In genomic region chr3:161096771-161097367, GRCh38 we compare ENCODE assay signal across 8 cellular contexts. TPM values are rescaled to one million over a fixed set of nuclear protein-coding genes. Genes with fewer than 3 reads are reported as not detected.
DNase-seq lines count a peak whose midpoint lies in the region; ATAC-seq and TF ChIP-seq lines count a peak whose summit lies in the region.

No MANE protein-coding gene starts in this region.

- in situ Hi-C loops in brain microvascular endothelial cell (cut with HindIII; ENCODE audit: low pct_ligation_motif_present, low sequenced_read_pairs): no loop called here

- H3K4me1 ChIP-seq in heart right ventricle: peaks cover 0 to 57% (median 10%) of the 10 kb centered on the region in 9 donors
- H3K4me1 ChIP-seq in stomach: peaks cover 0 to 11% (median 0%) of the 10 kb centered on the region in 4 donors

- WGBS in heart right ventricle, 2 donors: 61 to 65% methylated on average over 7 of the region's 7 CpGs
- WGBS in stomach, 5 donors: 56 to 69% (median 57%) methylated on average over 7 of the region's 7 CpGs

- TF ChIP-seq CTCF in heart right ventricle (IDR thresholded peaks at IDR 0.05) (peak in 5 of 9 donors; percentile 34 to 56 (median 44)), brain microvascular endothelial cell (IDR thresholded peaks at IDR 0.05; ENCODE audit: low read depth, low read length, missing control alignments) (peak; percentile 61), stomach (IDR thresholded peaks at IDR 0.05) (peak in 3 of 7 experiments; percentile 18 to 36 (median 33))

- ATAC-seq in heart right ventricle: peak in 3 of 8 donors; percentile 4 to 30 (median 28)

- H3K27ac ChIP-seq in heart right ventricle (peak overlapping the region in 3 of 10 donors; percentile 6 to 92 (median 20)), brain microvascular endothelial cell (no peak overlapping the region), stomach (no peak overlapping the region)

- no peaks in the 10 kb centered on the region for H3K27me3 ChIP-seq in heart right ventricle
- no peaks in the 10 kb centered on the region for H3K27me3 ChIP-seq in brain microvascular endothelial cell (replicated peaks)
- H3K27me3 ChIP-seq in stomach: no peaks in the 10 kb centered on the region

- TF ChIP-seq POLR2A in stomach (IDR thresholded peaks at IDR 0.05): no peak

- intact Hi-C loops in heart right ventricle (cut with DNase I) (loop anchor here in 1 of 10 donors (10.0 kb wide), 1 partner anchor 142 kb away; no protein-coding TSS in a partner anchor), cardiac septum (cut with DNase I) (no loop called here), stomach (cut with DNase I; ENCODE audit: low total_unique reads) (no loop called here)

- H3K4me3 ChIP-seq in heart right ventricle: no peak overlapping the region
- H3K4me3 ChIP-seq in brain microvascular endothelial cell (ENCODE audit: low read depth, low read length): no peak overlapping the region
- H3K4me3 ChIP-seq in stomach: no peak overlapping the region

- no peak for TF ChIP-seq EP300 in stomach (IDR thresholded peaks at IDR 0.05)

- H3K9me3 ChIP-seq in heart right ventricle (no peaks in the 10 kb centered on the region), stomach (no peaks in the 10 kb centered on the region)

- DNase-seq in heart right ventricle (no peak), cardiac septum (ENCODE audit: low spot score) (no peak), NCI-H2171 (lab: John Stamatoyannopoulos, UW) (peak; percentile 37), brain microvascular endothelial cell (no peak), stomach (peak; percentile 34), MV-4-11 (lab: John Stamatoyannopoulos, UW) (no peak), ureter (ENCODE audit: low spot score) (no peak)
- no peak for DNase-seq in effector CD4-positive, alpha-beta T cell

- peaks cover 0 to 52% (median 0%) of the 10 kb centered on the region in 9 donors for H3K36me3 ChIP-seq in heart right ventricle
- H3K36me3 ChIP-seq in brain microvascular endothelial cell (replicated peaks): no peaks in the 10 kb centered on the region
- H3K36me3 ChIP-seq in stomach: peaks cover 0 to 19% (median 6%) of the 10 kb centered on the region in 4 donors

RNA-seq across cellular contexts. Expression of gene B3GALNT1, which starts 8.3 kb away (rescaled TPM):
- total RNA-seq in heart right ventricle (10 to 100 TPM; 45.7 to 85.1 (median 76.4) TPM), cardiac septum (75.1 TPM), stomach (10 to 100 TPM in 2 of 5 donors, 1 to 10 TPM in 1, not detected in 2; 4.6 to 26.1 (median 12.5) TPM), ureter (22.3 TPM)
- polyA plus RNA-seq in heart right ventricle (10 to 100 TPM; 18.7 to 19.5 TPM), stomach (1 to 10 TPM; 2.7 to 4.8 (median 3.2) TPM)

Comparison
In these comparisons a context has a peak if more than half of its experiments do, and no peak if none do; other contexts are left out.
1. DNase-seq: peak in NCI-H2171 (single experiment) and stomach (single experiment); none in heart right ventricle (0 of 2), cardiac septum (single experiment), brain microvascular endothelial cell (single experiment), effector CD4-positive, alpha-beta T cell (single experiment), MV-4-11 (single experiment) and ureter (single experiment).